In the genomic region with DNA sequence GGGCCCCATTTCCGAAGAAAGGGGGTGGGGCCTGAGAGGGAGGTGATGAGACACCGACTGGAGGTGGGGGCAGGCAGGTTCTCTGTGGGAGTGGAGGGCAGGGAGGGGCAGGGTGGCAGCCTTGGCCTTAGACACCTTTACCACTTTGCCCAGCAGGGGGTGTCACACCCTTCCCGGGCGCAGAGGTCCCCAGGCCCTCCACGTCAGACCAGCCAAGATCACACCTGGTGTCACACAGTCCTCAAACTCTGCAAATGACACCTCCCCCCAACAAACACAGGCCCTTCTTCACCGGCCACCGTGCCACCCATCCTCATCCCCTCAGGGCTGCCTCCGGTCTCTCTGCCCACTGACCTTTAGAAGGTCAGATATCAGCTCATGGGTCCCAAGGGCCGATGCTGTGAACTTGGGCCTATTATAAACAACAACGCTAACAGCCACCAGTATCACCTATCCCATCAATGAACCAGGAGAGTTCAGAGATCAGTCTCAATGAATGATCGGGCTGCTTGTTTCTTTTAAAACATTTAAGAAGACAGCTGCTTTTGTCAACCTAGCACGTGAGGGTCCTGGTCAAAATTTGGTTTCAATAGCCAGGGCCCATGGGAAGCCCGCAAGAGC, we compare ENCODE assay signal across 8 cellular contexts.
A peak's percentile ranks its signal among the peaks of the same experiment; 100 is the strongest.
DNase-seq lines count a peak whose midpoint lies in the region; ATAC-seq, FAIRE-seq and TF ChIP-seq lines count a peak whose summit lies in the region.

No MANE protein-coding gene starts in this region.

- intact Hi-C loops in CD4-positive, alpha-beta T cell (cut with DNase I, micrococcal nuclease) = loop anchor here (2.0 to 5.0 kb wide), 6 partner anchors 174 to 320 kb away; a partner anchor contains a TSS
- intact Hi-C loops in upper lobe of right lung (cut with DNase I) = no loop called here
- intact Hi-C loops in dorsolateral prefrontal cortex (cut with DNase I) = loop anchor here (10.0 kb wide), 2 partner anchors 178 to 868 kb away; a partner anchor contains a TSS

- no peaks in the 10 kb centered on the region for H3K36me3 Mint-ChIP-seq in CD4-positive, alpha-beta T cell (ENCODE audit: low read depth)
- H3K36me3 Mint-ChIP-seq in neural progenitor cell = peaks cover 8% of the 10 kb centered on the region

- H3K9me3 ChIP-seq in CD4-positive, alpha-beta T cell (ENCODE audit: control insufficient read depth, low read length) = no peaks in the 10 kb centered on the region
- no peaks in the 10 kb centered on the region for H3K9me3 ChIP-seq in WERI-Rb-1 (ENCODE audit: severe bottlenecking)
- no peaks in the 10 kb centered on the region for H3K9me3 ChIP-seq in neural progenitor cell (ENCODE audit: low read depth)
- H3K9me3 ChIP-seq in upper lobe of right lung = no peaks in the 10 kb centered on the region

- H3K4me1 ChIP-seq in neural progenitor cell (no peaks in the 10 kb centered on the region), upper lobe of right lung (peaks cover 40% of the 10 kb centered on the region)

- H3K4me3 Mint-ChIP-seq in CD4-positive, alpha-beta T cell = peak overlapping the region; percentile 93
- peak overlapping the region; percentile 87 for H3K4me3 Mint-ChIP-seq in neural progenitor cell

- TF ChIP-seq CTCF in CD4-positive, alpha-beta T cell (IDR thresholded peaks at IDR 0.05) = peak; percentile 42
- TF ChIP-seq CTCF in WERI-Rb-1 (IDR thresholded peaks at IDR 0.05; ENCODE audit: low read depth, low read length) = peak; percentile 84
- TF ChIP-seq CTCF in neural progenitor cell (IDR thresholded peaks at IDR 0.05) = peak; percentile 38
- TF ChIP-seq CTCF in upper lobe of right lung (IDR thresholded peaks at IDR 0.05) = peak; percentile 52
- TF ChIP-seq CTCF in dorsolateral prefrontal cortex (IDR thresholded peaks at IDR 0.05 in 54 of 56, conservative IDR thresholded peaks at IDR 0.05 in 2 of 56; ENCODE audit: low read depth in 1 of 56, partially characterized antibody in 56 of 56) = peak in 11 of 56 donors; percentile 8 to 26 (median 17)

- FAIRE-seq in HTR-8/SVneo (lab: Jason Lieb, UNC) = peak; percentile 55

- H3K4me1 Mint-ChIP-seq in CD4-positive, alpha-beta T cell (ENCODE audit: low read depth) = peaks cover 19% of the 10 kb centered on the region
- H3K4me1 Mint-ChIP-seq in neural progenitor cell = peaks cover 41% of the 10 kb centered on the region

- H3K36me3 ChIP-seq in WERI-Rb-1 (peaks cover 35% of the 10 kb centered on the region), neural progenitor cell (no peaks in the 10 kb centered on the region), upper lobe of right lung (no peaks in the 10 kb centered on the region)

- no peak overlapping the region for H2AFZ ChIP-seq in neural progenitor cell (replicated peaks)

- POLR2A ChIA-PET in CD4-positive, alpha-beta T cell (lab: Charles Lee) = interaction anchor here (0.6 kb wide), 1 partner anchor 795 kb away, joined by 4 read pairs; no protein-coding TSS in a partner anchor

- H3K9ac ChIP-seq in neural progenitor cell = no peak overlapping the region

- H3K79me2 ChIP-seq in neural progenitor cell (ENCODE audit: low read depth) = no peaks in the 10 kb centered on the region

- H3K27ac ChIP-seq in CD4-positive, alpha-beta T cell (ENCODE audit: low read depth, low read length) = no peak overlapping the region
- H3K27ac ChIP-seq in WERI-Rb-1 = no peak overlapping the region
- H3K27ac ChIP-seq in neural progenitor cell = no peak overlapping the region
- peak overlapping the region; percentile 91 for H3K27ac ChIP-seq in upper lobe of right lung
- H3K27ac ChIP-seq in dorsolateral prefrontal cortex = no peak overlapping the region

- no peaks in the 10 kb centered on the region for H3K27me3 Mint-ChIP-seq in CD4-positive, alpha-beta T cell
- H3K27me3 Mint-ChIP-seq in neural progenitor cell (ENCODE audit: insufficient read depth, low read depth) = peaks cover 8% of the 10 kb centered on the region

- H3K4me2 ChIP-seq in neural progenitor cell = no peak overlapping the region

- no peaks in the 10 kb centered on the region for H3K27me3 ChIP-seq in CD4-positive, alpha-beta T cell (ENCODE audit: control insufficient read depth, insufficient read depth, low read length)
- H3K27me3 ChIP-seq in WERI-Rb-1 (ENCODE audit: insufficient read depth, low read depth, severe bottlenecking) = no peaks in the 10 kb centered on the region
- H3K27me3 ChIP-seq in neural progenitor cell = peaks cover 19% of the 10 kb centered on the region
- no peaks in the 10 kb centered on the region for H3K27me3 ChIP-seq in upper lobe of right lung
- H3K27me3 ChIP-seq in dorsolateral prefrontal cortex = no peaks in the 10 kb centered on the region

- DNase-seq in CD4-positive, alpha-beta T cell = peak; percentile 41 to 66 (median 58)
- DNase-seq in HTR-8/SVneo (ENCODE audit: insufficient read length, low spot score) (peak; percentile 38), WERI-Rb-1 (peak; percentile 75), cerebellar cortex (ENCODE audit: low spot score) (peak; percentile 23), neural progenitor cell (ENCODE audit: low spot score) (peak; percentile 57), upper lobe of right lung (peak; percentile 87), SIG-M5 (lab: John Stamatoyannopoulos, UW) (no peak), dorsolateral prefrontal cortex (no peak)

- H3K4me3 ChIP-seq in WERI-Rb-1 (ENCODE audit: low read depth, low read length) (no peak overlapping the region), neural progenitor cell (no peak overlapping the region), upper lobe of right lung (peak overlapping the region; percentile 76), dorsolateral prefrontal cortex (no peak overlapping the region)

- no peaks in the 10 kb centered on the region for H3K9me3 Mint-ChIP-seq in CD4-positive, alpha-beta T cell
- H3K9me3 Mint-ChIP-seq in neural progenitor cell = no peaks in the 10 kb centered on the region

- CTCF ChIA-PET in CD4-positive, alpha-beta T cell (lab: Charles Lee) = interaction anchor here (1.2 to 1.5 kb wide), 2 partner anchors 185 to 250 kb away, joined by 3 to 4 read pairs; no protein-coding TSS in a partner anchor

- peaks cover 26% of the 10 kb centered on the region for H3F3A ChIP-seq in neural progenitor cell (ENCODE audit: low read depth)

- ATAC-seq in CD4-positive, alpha-beta T cell (ENCODE audit: poor library complexity) = peak; percentile 50
- ATAC-seq in upper lobe of right lung = peak; percentile 73

- H4K20me1 ChIP-seq in neural progenitor cell (ENCODE audit: low read depth) = peaks cover 25% of the 10 kb centered on the region

- peak overlapping the region; percentile 66 for H3K27ac Mint-ChIP-seq in CD4-positive, alpha-beta T cell
- H3K27ac Mint-ChIP-seq in neural progenitor cell = no peak overlapping the region

Comparison
In these comparisons a context has a peak if more than half of its experiments do, and no peak if none do; other contexts are left out.
1. DNase-seq: peak in CD4-positive, alpha-beta T cell (10 of 10), HTR-8/SVneo (single experiment), WERI-Rb-1 (single experiment), cerebellar cortex (single experiment), neural progenitor cell (single experiment) and upper lobe of right lung (single experiment); none in SIG-M5 (single experiment) and dorsolateral prefrontal cortex (0 of 10).